Comparison of ENCODE assay signal across 24 cellular contexts in the genomic region with DNA sequence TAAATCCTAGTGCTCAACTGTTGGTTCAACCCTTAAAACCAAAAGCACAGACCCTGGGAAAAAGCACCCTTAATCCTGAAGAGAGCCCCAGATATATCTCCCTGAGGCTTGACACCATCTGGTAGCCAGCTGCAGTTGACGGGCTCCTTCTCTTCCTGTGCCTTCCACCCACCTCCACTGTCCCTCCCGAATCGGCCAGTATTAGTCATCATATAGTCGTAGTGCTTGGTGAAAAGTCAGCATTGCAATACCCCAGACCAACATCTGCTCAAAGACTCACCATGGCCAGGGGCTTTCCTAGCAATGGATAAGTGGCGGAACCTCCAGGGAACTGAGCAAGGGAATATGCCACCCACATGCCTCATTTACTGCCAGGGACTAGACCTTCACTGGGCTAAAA.
"Had no signal": no experiment of that assay in that cellular context is flagged by ENCODE, and none has a peak within 500 bp of the region (broad histone marks: within the 10 kb centered on the region; RNA-seq: fewer than 3 reads in every experiment).

No MANE protein-coding gene starts in this region.

- H3K4me3 Mint-ChIP-seq: mesothelial cell of epicardium; naive thymus-derived CD4-positive, alpha-beta T cell; nephron; neural progenitor cell; stimulated activated memory B cell treated with anti-CD40 and anti-IgM and Interleukin-4, amounts not matched to agents 10 μg/mL and 1 μg/mL and 100 μg/mL, for 72 hours had no signal

- H3K4me2 ChIP-seq: neural progenitor cell had no signal

- H3K36me3 ChIP-seq: gastrocnemius medialis, heart left ventricle, left lung, neural progenitor cell, prostate gland, sigmoid colon, tibial artery, upper lobe of left lung, uterus had no signal

- H3K9me3 Mint-ChIP-seq: nephron, neural progenitor cell had no signal

- H3K9ac ChIP-seq: neural progenitor cell had no signal

- H3K4me3 ChIP-seq: dorsolateral prefrontal cortex, gastrocnemius medialis, heart left ventricle, left lung, neural progenitor cell, prostate gland, sigmoid colon, testis, tibial artery, upper lobe of left lung, uterus had no signal

- DNase-seq: dorsolateral prefrontal cortex; effector CD4-positive, alpha-beta T cell; foreskin fibroblast; gastrocnemius medialis; heart left ventricle; hippocampal formation; left cardiac atrium; left lung; mesenchymal stem cell; naive thymus-derived CD4-positive, alpha-beta T cell; right cardiac atrium; sigmoid colon; stimulated activated CD4-positive, alpha-beta T cell treated with anti-CD3 and anti-CD28 coated beads, Interleukin-4, amount 100 ng/mL, for 4 hours; stimulated activated naive CD8-positive, alpha-beta T cell treated with anti-CD3 and anti-CD28 coated beads, Interleukin-15, Interleukin-2, amounts not matched to agents 100 U/mL and 50 U/mL, for 24 hours; substantia nigra; testis; tibial artery; upper lobe of left lung; uterus had no signal

- H3K27me3 ChIP-seq: dorsolateral prefrontal cortex, gastrocnemius medialis, heart left ventricle, left lung, neural progenitor cell, sigmoid colon, testis, tibial artery, upper lobe of left lung, uterus had no signal

- H3K27ac ChIP-seq: dorsolateral prefrontal cortex, gastrocnemius medialis, heart left ventricle, left lung, neural progenitor cell, prostate gland, sigmoid colon, testis, tibial artery, upper lobe of left lung, uterus had no signal

- H2AFZ ChIP-seq: neural progenitor cell had no signal

- H3K4me1 Mint-ChIP-seq: stimulated activated memory B cell treated with anti-CD40 and anti-IgM and Interleukin-4, amounts not matched to agents 10 μg/mL and 1 μg/mL and 100 μg/mL, for 72 hours had no signal

- H3K4me1 ChIP-seq: gastrocnemius medialis, heart left ventricle, left lung, prostate gland, sigmoid colon, testis, tibial artery, upper lobe of left lung, uterus had no signal

- ATAC-seq: gastrocnemius medialis; left lung; naive thymus-derived CD4-positive, alpha-beta T cell; right cardiac atrium; stimulated activated memory B cell treated with anti-CD40 and anti-IgM and Interleukin-4, amounts not matched to agents 10 μg/mL and 1 μg/mL and 100 μg/mL, for 72 hours; stimulated activated naive CD8-positive, alpha-beta T cell treated with anti-CD3 and anti-CD28 coated beads, Interleukin-15, Interleukin-2, amounts not matched to agents 100 U/mL and 50 U/mL, for 24 hours had no signal

- H3K27ac Mint-ChIP-seq: mesothelial cell of epicardium; naive thymus-derived CD4-positive, alpha-beta T cell; neural progenitor cell; stimulated activated memory B cell treated with anti-CD40 and anti-IgM and Interleukin-4, amounts not matched to agents 10 μg/mL and 1 μg/mL and 100 μg/mL, for 72 hours had no signal

- H3K9me3 ChIP-seq: gastrocnemius medialis, left lung, prostate gland, sigmoid colon, testis, tibial artery, upper lobe of left lung, uterus had no signal

- H3K36me3 Mint-ChIP-seq: mesothelial cell of epicardium; neural progenitor cell; stimulated activated memory B cell treated with anti-CD40 and anti-IgM and Interleukin-4, amounts not matched to agents 10 μg/mL and 1 μg/mL and 100 μg/mL, for 72 hours had no signal
